ENCODE assay signal across 1 cellular context in the genomic region with DNA sequence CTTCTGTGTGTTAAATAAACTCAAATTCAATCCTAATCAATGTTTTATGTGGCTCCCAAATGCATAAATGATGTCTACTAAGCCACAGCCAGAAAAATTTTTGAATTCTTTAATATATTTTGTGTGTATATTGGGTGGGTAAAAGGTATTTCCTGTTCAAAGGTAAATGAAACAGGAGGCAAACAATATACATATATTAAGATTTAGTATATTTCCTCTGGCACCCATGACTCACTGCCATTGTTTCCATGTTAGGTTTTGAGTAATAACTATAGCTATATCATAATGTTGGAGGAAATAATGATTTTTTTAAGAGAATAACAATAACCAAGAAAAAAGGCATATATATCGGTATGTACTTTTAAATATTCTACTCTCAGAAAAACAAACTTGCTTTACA.
TF ChIP-seq lines count a peak whose summit lies in the region.

No MANE protein-coding gene starts in this region.

TF ChIP-seq in WTC11, 78 proteins besides CTCF, POLR2A, EP300 and RAD21 (continued from another document):
- TF ChIP-seq HMGXB4 (CRISPR knock-in tag; IDR thresholded peaks at IDR 0.05) (no peak), E2F4 (CRISPR knock-in tag; IDR thresholded peaks at IDR 0.05; ENCODE audit: borderline replicate concordance, low read depth) (no peak), ERG (CRISPR knock-in tag; IDR thresholded peaks at IDR 0.05) (no peak), ESRRA (CRISPR knock-in tag; IDR thresholded peaks at IDR 0.05; ENCODE audit: borderline replicate concordance) (no peak), JUN (CRISPR knock-in tag; IDR thresholded peaks at IDR 0.05) (no peak), NFE2L1 (CRISPR knock-in tag; IDR thresholded peaks at IDR 0.05) (no peak), KAT7 (CRISPR knock-in tag; IDR thresholded peaks at IDR 0.05; ENCODE audit: borderline replicate concordance) (no peak), ZNF317 (CRISPR knock-in tag; IDR thresholded peaks at IDR 0.05; ENCODE audit: borderline replicate concordance, low read depth) (no peak), TP53 (CRISPR knock-in tag; IDR thresholded peaks at IDR 0.05) (no peak), NR2C2 (CRISPR knock-in tag; IDR thresholded peaks at IDR 0.05) (no peak), ZNF423 (CRISPR knock-in tag; IDR thresholded peaks at IDR 0.05) (no peak), CREB1 (CRISPR knock-in tag; IDR thresholded peaks at IDR 0.05) (no peak), PRRX2 (CRISPR knock-in tag; IDR thresholded peaks at IDR 0.05) (no peak), NFYB (CRISPR knock-in tag; conservative IDR thresholded peaks at IDR 0.05; ENCODE audit: low read depth) (no peak), ZNF425 (CRISPR knock-in tag; conservative IDR thresholded peaks at IDR 0.05) (no peak)
TF ChIP-seq in WTC11: peak in this region for 0.
